ENCODE assay signal across 1 cellular context in the genomic region with DNA sequence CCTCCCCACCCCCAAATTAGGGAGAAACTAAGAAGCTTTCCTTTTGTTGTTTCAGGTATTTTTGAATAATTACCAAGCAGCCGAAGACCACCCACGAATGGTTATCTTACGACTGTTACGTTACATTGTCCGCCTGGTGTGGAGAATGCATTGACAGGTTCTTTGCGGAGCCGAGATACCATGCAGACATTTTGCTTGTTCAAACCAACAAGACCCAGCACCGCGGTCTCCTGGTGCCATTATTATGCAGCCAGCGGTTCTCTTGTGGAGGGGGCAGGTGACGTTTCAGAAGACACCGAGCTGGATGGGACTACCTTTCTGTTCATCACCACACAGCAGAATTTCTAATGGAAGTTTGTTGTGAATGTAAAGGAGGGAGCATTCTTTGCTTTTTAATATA.
TF ChIP-seq lines count a peak whose summit lies in the region.

No MANE protein-coding gene starts in this region.

TF ChIP-seq in GM23338, 12 proteins besides CTCF, POLR2A, EP300 and RAD21 (continued from another document):
- TF ChIP-seq, protein P1, sequence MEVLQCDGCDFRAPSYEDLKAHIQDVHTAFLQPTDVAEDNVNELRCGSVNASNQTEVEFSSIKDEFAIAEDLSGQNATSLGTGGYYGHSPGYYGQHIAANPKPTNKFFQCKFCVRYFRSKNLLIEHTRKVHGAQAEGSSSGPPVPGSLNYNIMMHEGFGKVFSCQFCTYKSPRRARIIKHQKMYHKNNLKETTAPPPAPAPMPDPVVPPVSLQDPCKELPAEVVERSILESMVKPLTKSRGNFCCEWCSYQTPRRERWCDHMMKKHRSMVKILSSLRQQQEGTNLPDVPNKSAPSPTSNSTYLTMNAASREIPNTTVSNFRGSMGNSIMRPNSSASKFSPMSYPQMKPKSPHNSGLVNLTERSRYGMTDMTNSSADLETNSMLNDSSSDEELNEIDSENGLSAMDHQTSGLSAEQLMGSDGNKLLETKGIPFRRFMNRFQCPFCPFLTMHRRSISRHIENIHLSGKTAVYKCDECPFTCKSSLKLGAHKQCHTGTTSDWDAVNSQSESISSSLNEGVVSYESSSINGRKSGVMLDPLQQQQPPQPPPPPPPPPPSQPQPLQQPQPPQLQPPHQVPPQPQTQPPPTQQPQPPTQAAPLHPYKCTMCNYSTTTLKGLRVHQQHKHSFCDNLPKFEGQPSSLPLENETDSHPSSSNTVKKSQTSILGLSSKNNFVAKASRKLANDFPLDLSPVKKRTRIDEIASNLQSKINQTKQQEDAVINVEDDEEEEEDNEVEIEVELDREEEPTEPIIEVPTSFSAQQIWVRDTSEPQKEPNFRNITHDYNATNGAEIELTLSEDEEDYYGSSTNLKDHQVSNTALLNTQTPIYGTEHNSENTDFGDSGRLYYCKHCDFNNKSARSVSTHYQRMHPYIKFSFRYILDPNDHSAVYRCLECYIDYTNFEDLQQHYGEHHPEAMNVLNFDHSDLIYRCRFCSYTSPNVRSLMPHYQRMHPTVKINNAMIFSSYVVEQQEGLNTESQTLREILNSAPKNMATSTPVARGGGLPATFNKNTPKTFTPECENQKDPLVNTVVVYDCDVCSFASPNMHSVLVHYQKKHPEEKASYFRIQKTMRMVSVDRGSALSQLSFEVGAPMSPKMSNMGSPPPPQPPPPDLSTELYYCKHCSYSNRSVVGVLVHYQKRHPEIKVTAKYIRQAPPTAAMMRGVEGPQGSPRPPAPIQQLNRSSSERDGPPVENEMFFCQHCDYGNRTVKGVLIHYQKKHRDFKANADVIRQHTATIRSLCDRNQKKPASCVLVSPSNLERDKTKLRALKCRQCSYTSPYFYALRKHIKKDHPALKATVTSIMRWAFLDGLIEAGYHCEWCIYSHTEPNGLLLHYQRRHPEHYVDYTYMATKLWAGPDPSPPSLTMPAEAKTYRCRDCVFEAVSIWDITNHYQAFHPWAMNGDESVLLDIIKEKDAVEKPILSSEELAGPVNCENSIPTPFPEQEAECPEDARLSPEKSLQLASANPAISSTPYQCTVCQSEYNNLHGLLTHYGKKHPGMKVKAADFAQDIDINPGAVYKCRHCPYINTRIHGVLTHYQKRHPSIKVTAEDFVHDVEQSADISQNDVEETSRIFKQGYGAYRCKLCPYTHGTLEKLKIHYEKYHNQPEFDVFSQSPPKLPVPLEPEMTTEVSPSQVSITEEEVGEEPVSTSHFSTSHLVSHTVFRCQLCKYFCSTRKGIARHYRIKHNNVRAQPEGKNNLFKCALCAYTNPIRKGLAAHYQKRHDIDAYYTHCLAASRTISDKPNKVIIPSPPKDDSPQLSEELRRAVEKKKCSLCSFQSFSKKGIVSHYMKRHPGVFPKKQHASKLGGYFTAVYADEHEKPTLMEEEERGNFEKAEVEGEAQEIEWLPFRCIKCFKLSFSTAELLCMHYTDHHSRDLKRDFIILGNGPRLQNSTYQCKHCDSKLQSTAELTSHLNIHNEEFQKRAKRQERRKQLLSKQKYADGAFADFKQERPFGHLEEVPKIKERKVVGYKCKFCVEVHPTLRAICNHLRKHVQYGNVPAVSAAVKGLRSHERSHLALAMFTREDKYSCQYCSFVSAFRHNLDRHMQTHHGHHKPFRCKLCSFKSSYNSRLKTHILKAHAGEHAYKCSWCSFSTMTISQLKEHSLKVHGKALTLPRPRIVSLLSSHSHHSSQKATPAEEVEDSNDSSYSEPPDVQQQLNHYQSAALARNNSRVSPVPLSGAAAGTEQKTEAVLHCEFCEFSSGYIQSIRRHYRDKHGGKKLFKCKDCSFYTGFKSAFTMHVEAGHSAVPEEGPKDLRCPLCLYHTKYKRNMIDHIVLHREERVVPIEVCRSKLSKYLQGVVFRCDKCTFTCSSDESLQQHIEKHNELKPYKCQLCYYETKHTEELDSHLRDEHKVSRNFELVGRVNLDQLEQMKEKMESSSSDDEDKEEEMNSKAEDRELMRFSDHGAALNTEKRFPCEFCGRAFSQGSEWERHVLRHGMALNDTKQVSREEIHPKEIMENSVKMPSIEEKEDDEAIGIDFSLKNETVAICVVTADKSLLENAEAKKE (CRISPR knock-in tag; IDR thresholded peaks at IDR 0.05) = 0 out of 2 replicates have a peak, but pooled peaks have one; percentile 37
- TF ChIP-seq ZNF331 (CRISPR knock-in tag; IDR thresholded peaks at IDR 0.05; ENCODE audit: low read depth) = no peak
- TF ChIP-seq, protein P2, sequence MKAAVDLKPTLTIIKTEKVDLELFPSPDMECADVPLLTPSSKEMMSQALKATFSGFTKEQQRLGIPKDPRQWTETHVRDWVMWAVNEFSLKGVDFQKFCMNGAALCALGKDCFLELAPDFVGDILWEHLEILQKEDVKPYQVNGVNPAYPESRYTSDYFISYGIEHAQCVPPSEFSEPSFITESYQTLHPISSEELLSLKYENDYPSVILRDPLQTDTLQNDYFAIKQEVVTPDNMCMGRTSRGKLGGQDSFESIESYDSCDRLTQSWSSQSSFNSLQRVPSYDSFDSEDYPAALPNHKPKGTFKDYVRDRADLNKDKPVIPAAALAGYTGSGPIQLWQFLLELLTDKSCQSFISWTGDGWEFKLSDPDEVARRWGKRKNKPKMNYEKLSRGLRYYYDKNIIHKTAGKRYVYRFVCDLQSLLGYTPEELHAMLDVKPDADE (IDR thresholded peaks at IDR 0.05) = no peak
